In the genomic region with DNA sequence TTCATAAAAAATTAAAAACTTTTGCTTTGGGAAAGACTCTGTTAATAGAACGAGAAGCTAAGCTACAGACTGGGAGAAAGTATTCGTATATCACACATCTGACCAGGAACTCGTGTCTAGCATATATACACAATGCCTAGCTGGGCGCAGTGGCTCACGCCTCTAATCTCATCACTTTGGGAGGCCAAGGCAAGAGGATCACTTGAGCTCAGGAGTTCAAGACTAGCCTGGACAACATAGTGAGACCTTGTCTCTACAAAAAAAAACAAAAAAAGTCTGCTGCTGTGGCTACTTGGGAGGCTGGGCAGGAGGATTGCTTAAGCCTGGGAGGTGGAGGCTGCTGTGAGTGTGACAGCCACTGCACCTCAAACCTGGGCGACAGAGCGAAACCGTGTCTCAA, we compare ENCODE assay signal across 20 cellular contexts. TPM values are rescaled to one million over a fixed set of nuclear protein-coding genes. Genes with fewer than 3 reads are reported as not detected.
DNase-seq lines count a peak whose midpoint lies in the region; ATAC-seq, FAIRE-seq and TF ChIP-seq lines count a peak whose summit lies in the region.
"Had no signal": no experiment of that assay in that cellular context is flagged by ENCODE, and none has a peak within 500 bp of the region (broad histone marks: within the 10 kb centered on the region; RNA-seq: fewer than 3 reads in every experiment).

No MANE protein-coding gene starts in this region.

- H2AFZ ChIP-seq in IMR-90 (replicated peaks; ENCODE audit: low read length, poor library complexity) (no peak overlapping the region), GM12878 (ENCODE audit: control insufficient read depth, low read depth, low read length) (no peak overlapping the region)
- H2AFZ ChIP-seq: GM23248 had no signal

- no peak overlapping the region for H2AK9ac ChIP-seq in IMR-90 (replicated peaks; ENCODE audit: low read depth, low read length, poor library complexity)

- WGBS in IMR-90 (ENCODE audit: extremely low coverage in 2 of 2, insufficient read length in 1 of 2), 2 experiments = 83% methylated on average over 3 of the region's 8 CpGs; no CpG with 5 or more reads in 1 of the 2 experiments
- WGBS in GM12878 (ENCODE audit: insufficient coverage, insufficient replicate concordance, low lambda C conversion rate, missing lambda C conversion rate) = 63% methylated on average over 8 of the region's 8 CpGs

- no peak for TF ChIP-seq CTCF in IMR-90 (conservative IDR thresholded peaks at IDR 0.05; ENCODE audit: low read depth, low read length)
- TF ChIP-seq CTCF in GM12878 (IDR thresholded peaks at IDR 0.05 in 2 of 3, conservative IDR thresholded peaks at IDR 0.05 in 1 of 3; ENCODE audit: control insufficient read depth in 2 of 3, extremely low read depth in 1 of 3, insufficient read depth in 1 of 3, low read depth in 3 of 3, low read length in 3 of 3) = no peak
- TF ChIP-seq CTCF in nephron progenitor cell (IDR thresholded peaks at IDR 0.05) = no peak
- no peak for TF ChIP-seq CTCF in Peyer's patch (IDR thresholded peaks at IDR 0.05)

- H3K4me3 Mint-ChIP-seq in nephron progenitor cell = no peak overlapping the region
- H3K4me3 Mint-ChIP-seq: CD4-positive, CD25-positive, alpha-beta regulatory T cell; CD8-positive, alpha-beta T cell had no signal

- no peak overlapping the region for H2BK5ac ChIP-seq in IMR-90 (ENCODE audit: low read depth, low read length, poor library complexity, severe bottlenecking)

- no peak for TF ChIP-seq POLR2A in IMR-90 (IDR thresholded peaks at IDR 0.05; ENCODE audit: low read depth, low read length)
- TF ChIP-seq POLR2A in GM12878 (IDR thresholded peaks at IDR 0.05; ENCODE audit: low read depth, low read length) = no peak
- TF ChIP-seq POLR2A in Peyer's patch (IDR thresholded peaks at IDR 0.05) = no peak

- no peaks in the 10 kb centered on the region for H3K4me1 ChIP-seq in IMR-90 (ENCODE audit: control insufficient read depth, insufficient read depth, low read length)
- H3K4me1 ChIP-seq in GM12878 (ENCODE audit: control insufficient read depth, insufficient read depth, low read length) = no peaks in the 10 kb centered on the region
- H3K4me1 ChIP-seq in Peyer's patch = no peaks in the 10 kb centered on the region

- ATAC-seq in IMR-90 (ENCODE audit: low read depth) = no peak
- peak; percentile 46 for ATAC-seq in GM12878
- ATAC-seq in GM21529 (IDR thresholded peaks at IDR 0.05; ENCODE audit: unreplicated experiment) = no peak
- ATAC-seq: CD8-positive, alpha-beta T cell had no signal

- no peak overlapping the region for H4K91ac ChIP-seq in IMR-90 (ENCODE audit: insufficient read depth, low read depth, low read length)

- SMC1A ChIA-PET in GM12878 (lab: Charles Lee; ENCODE audit: uncharacterized antibody, unreplicated experiment) = no interaction called here

- H3K36me3 ChIP-seq in IMR-90 (ENCODE audit: control insufficient read depth, insufficient read depth, low read length) (no peaks in the 10 kb centered on the region), GM12878 (ENCODE audit: control insufficient read depth in 2 of 2, insufficient read depth in 2 of 2, low read length in 1 of 2) (no peaks in the 10 kb centered on the region), Peyer's patch (no peaks in the 10 kb centered on the region)

- no peak overlapping the region for H3K23ac ChIP-seq in IMR-90 (ENCODE audit: low read depth, low read length)

- BruUV-seq in IMR-90 (replicated peaks; lab: Mats Ljungman, UMichigan) = no TSS peak
- no TSS peak for BruUV-seq in GM12878 (replicated peaks; lab: Mats Ljungman, UMichigan)

- in situ Hi-C loops in IMR-90 (cut with MboI; ENCODE audit: low sequenced_read_pairs) = no loop called here
- in situ Hi-C loops in GM12878 (cut with MboI) = no loop called here

- CTCF ChIA-PET in IMR-90 (lab: Yijun Ruan, JAX) (no interaction called here), GM12878 (lab: Yijun Ruan, JAX) (no interaction called here)

- H3K79me2 ChIP-seq in GM12878 (ENCODE audit: control insufficient read depth, insufficient read depth, low read length) = no peaks in the 10 kb centered on the region

- intact Hi-C loops in IMR-90 (cut with micrococcal nuclease) (no loop called here), GM12878 (cut with micrococcal nuclease; ENCODE audit: unreplicated experiment) (no loop called here)

- no peak for FAIRE-seq in GM12878 (lab: Jason Lieb, UNC)
- FAIRE-seq: GM12891, H1 had no signal

- DNase-seq in IMR-90 = no peak
- no peak for DNase-seq in GM12878 (ENCODE audit: low read depth, low spot score)
- DNase-seq in nephron progenitor cell = no peak
- no peak for DNase-seq in activated CD8-positive, alpha-beta memory T cell treated with anti-CD3 and anti-CD28 coated beads, Interleukin-2, amount 50 U/mL, for 4 hours
- DNase-seq in Peyer's patch = no peak
- DNase-seq in DMS153 treated with DMSO at 0.1 percent for 48 hours (lab: John Stamatoyannopoulos, UW; ENCODE audit: unreplicated experiment) = no peak
- DNase-seq: Caco-2; CD4-positive, CD25-positive, alpha-beta regulatory T cell; CD8-positive, alpha-beta T cell; DMS153; DMS79; EL; GDM1; GM23248; H7; HCEC 1CT had no signal

- RAD21 ChIA-PET in GM12878 (lab: Charles Lee; ENCODE audit: unreplicated experiment) = no interaction called here

- H2BK15ac ChIP-seq in IMR-90 (ENCODE audit: low read depth, low read length) = no peak overlapping the region

- H3K27ac Mint-ChIP-seq in nephron progenitor cell = peak overlapping the region; percentile 24
- H3K27ac Mint-ChIP-seq: CD4-positive, CD25-positive, alpha-beta regulatory T cell; CD8-positive, alpha-beta T cell had no signal

- H3K27ac ChIP-seq in IMR-90 (ENCODE audit: insufficient read depth, low read length) (no peak overlapping the region), GM12878 (ENCODE audit: control insufficient read depth, insufficient read depth) (no peak overlapping the region), Peyer's patch (no peak overlapping the region)
- H3K27ac ChIP-seq: C4-2B, GM23248 had no signal

- H3K36me3 Mint-ChIP-seq in nephron progenitor cell (ENCODE audit: low read depth) = peaks cover 62% of the 10 kb centered on the region

- H3K4me1 Mint-ChIP-seq in nephron progenitor cell = peaks cover 11% of the 10 kb centered on the region

- no peak overlapping the region for H2AK5ac ChIP-seq in IMR-90 (ENCODE audit: low read depth, low read length)

- H3K4me2 ChIP-seq in IMR-90 (ENCODE audit: low read depth, low read length) = no peak overlapping the region
- no peak overlapping the region for H3K4me2 ChIP-seq in GM12878 (ENCODE audit: control insufficient read depth, insufficient read depth)

- POLR2A ChIA-PET in IMR-90 (lab: Charles Lee; ENCODE audit: unreplicated experiment) (no interaction called here), GM12878 (lab: Charles Lee) (no interaction called here)

- H2BK120ac ChIP-seq in IMR-90 (ENCODE audit: low read depth, low read length) = no peak overlapping the region

- H3K79me1 ChIP-seq in IMR-90 (ENCODE audit: low read depth in 1 of 2, low read length in 2 of 2) = peaks cover 7 to 11% of the 10 kb centered on the region in 2 experiments; a peak in 3 of 4 replicates

- H3K27me3 ChIP-seq in IMR-90 (ENCODE audit: control insufficient read depth, insufficient read depth, low read length) (no peaks in the 10 kb centered on the region), GM12878 (replicated peaks in 1 of 2; ENCODE audit: control insufficient read depth in 2 of 2, insufficient read depth in 2 of 2, low read length in 1 of 2) (no peaks in the 10 kb centered on the region), Peyer's patch (no peaks in the 10 kb centered on the region)

- H4K5ac ChIP-seq in IMR-90 (ENCODE audit: low read depth, low read length) = no peak overlapping the region

- peaks cover 2% of the 10 kb centered on the region; the same call in 1 of the 2 replicates for H3K9me1 ChIP-seq in IMR-90 (ENCODE audit: insufficient read depth, low read length)

- no peak for TF ChIP-seq EP300 in GM12878 (IDR thresholded peaks at IDR 0.05; ENCODE audit: borderline replicate concordance in 1 of 2, control insufficient read depth in 1 of 2, low read depth in 2 of 2, low read length in 2 of 2)

- H3K27me3 Mint-ChIP-seq in nephron progenitor cell (ENCODE audit: low read depth, poor library complexity) = no peaks in the 10 kb centered on the region

- H3K56ac ChIP-seq in IMR-90 (ENCODE audit: extremely low read depth, insufficient read depth, low read length) = no peak overlapping the region

- H3K14ac ChIP-seq in IMR-90 (replicated peaks; ENCODE audit: low read depth, low read length) = no peak overlapping the region; the same call in 1 of the 2 replicates

- H3K4ac ChIP-seq in IMR-90 (ENCODE audit: low read depth, low read length) = peak overlapping the region; percentile 33; the same call in 1 of the 2 replicates

- H3K18ac ChIP-seq in IMR-90 (ENCODE audit: low read depth, low read length) = no peak overlapping the region

- H2BK20ac ChIP-seq in IMR-90 (ENCODE audit: low read depth, low read length) = no peak overlapping the region

- H3K9ac ChIP-seq in IMR-90 (ENCODE audit: low read depth, low read length) (no peak overlapping the region), GM12878 (ENCODE audit: control insufficient read depth, insufficient read depth, low read length) (no peak overlapping the region)
- H3K9ac ChIP-seq: GM23248 had no signal

- H3K4me3 ChIP-seq in IMR-90 (ENCODE audit: insufficient read depth, low read depth, low read length) (no peak overlapping the region), GM12878 (no peak overlapping the region), Peyer's patch (no peak overlapping the region)
- H3K4me3 ChIP-seq: GM23248 had no signal

- TF ChIP-seq RAD21 in IMR-90 (IDR thresholded peaks at IDR 0.05; ENCODE audit: low read length) (no peak), GM12878 (IDR thresholded peaks at IDR 0.05; ENCODE audit: insufficient read depth, low read depth, low read length) (no peak)

- no peaks in the 10 kb centered on the region for H3K9me3 ChIP-seq in IMR-90 (ENCODE audit: control insufficient read depth, insufficient read depth, low read length)
- no peaks in the 10 kb centered on the region; the same call in 2 of the 3 replicates for H3K9me3 ChIP-seq in GM12878 (replicated peaks; ENCODE audit: control insufficient read depth, insufficient read depth, low read length)
- no peaks in the 10 kb centered on the region for H3K9me3 ChIP-seq in Peyer's patch

- H4K20me1 ChIP-seq in IMR-90 (ENCODE audit: insufficient read depth, low read length) (no peaks in the 10 kb centered on the region), GM12878 (ENCODE audit: control insufficient read depth, insufficient read depth) (no peaks in the 10 kb centered on the region)

- no peak overlapping the region for H4K8ac ChIP-seq in IMR-90 (ENCODE audit: low read depth in 2 of 2, low read length in 2 of 2)

- H3K9me3 Mint-ChIP-seq in nephron progenitor cell = peaks cover 33% of the 10 kb centered on the region

- dilution Hi-C loops in IMR-90 (cut with HindIII; ENCODE audit: low sequenced_read_pairs, unreplicated experiment) = no loop called here

RNA-seq across cellular contexts. Expression of a gene that starts 46.6 kb away (rescaled TPM):
- total RNA-seq in IMR-90 (2012; rRNA removed) (10.6 and 11.4 TPM in 2 replicates), GM12878 (2014; rRNA removed) (8.0 and 8.5 TPM in 2 replicates), GM12878 (2014; rRNA removed; fragmentation: Illumina TruSeq; extraction: Trizol) (8.5 and 9.9 TPM in 2 replicates), GM12878 (2021) (8.0 and 8.7 TPM in 2 replicates), Peyer's patch (10 to 100 TPM; 21.5 to 52.9 (median 41.4) TPM)
- polyA plus RNA-seq in IMR-90 (2012; rRNA removed) (5.0 and 5.1 TPM in 2 replicates), GM12878 (2011; rRNA removed) (20.4 and 33.3 TPM in 2 replicates), GM12878 (2014; fragmentation: Illumina TruSeq; extraction: Trizol) (7.2 and 9.1 TPM in 2 replicates), GM12878 (2014; fragmentation: Nextera tagmentation; extraction: Ambion mirVana) (1 to 10 TPM; 2.1 to 2.9 TPM), GM12878 (2014; rRNA removed) (4.5 and 5.7 TPM in 2 replicates), GM12878 (2016; fragmentation: Nextera tagmentation; extraction: Ambion mirVana) (10 to 100 TPM in 1 of 2 experiments, 1 to 10 TPM in 1; 8.5 to 10.9 TPM)
- 1.9 TPM in 2 replicates for polyA plus RNA-seq in IMR-90 (2012; cell fraction: cytosol; rRNA removed)
- polyA plus RNA-seq in IMR-90 (2012; cell fraction: nucleus; rRNA removed; ENCODE audit: low replicate concordance) = 2.5 and 10.6 TPM in 2 replicates
- 97.2 and 104 TPM in 2 replicates for total RNA-seq in GM12878 (2013; cell fraction: nucleolus; rRNA removed)
- 1.5 TPM for polyA plus RNA-seq in GM12878 (2011; ENCODE audit: low read depth)
- 9.8 and 10.7 TPM in 2 replicates for polyA plus RNA-seq in GM12878 (2011; cell fraction: cytosol; rRNA removed)
- 26.0 and 27.5 TPM in 2 replicates for polyA plus RNA-seq in GM12878 (2011; cell fraction: nucleus; rRNA removed)
- polyA plus RNA-seq in GM12878 (2012) = 2.0 and 2.1 TPM in 2 replicates
- polyA minus RNA-seq in GM12878 (2011; rRNA and poly(A)+ RNA removed) = 39.3 and 46.8 TPM in 2 replicates
- 10.6 and 10.8 TPM in 2 replicates for polyA minus RNA-seq in GM12878 (2011; cell fraction: cytosol; rRNA and poly(A)+ RNA removed)
- polyA minus RNA-seq in GM12878 (2011; cell fraction: nucleus; rRNA and poly(A)+ RNA removed) = 39.2 and 52.0 TPM in 2 replicates
